In genomic region chr11:2732940-2733628, GRCh38 we compare ENCODE assay signal across 20 cellular contexts. TPM values are rescaled to one million over a fixed set of nuclear protein-coding genes. Genes with fewer than 3 reads are reported as not detected.
DNase-seq lines count a peak whose midpoint lies in the region; ATAC-seq and TF ChIP-seq lines count a peak whose summit lies in the region.
"Had no signal": no experiment of that assay in that cellular context is flagged by ENCODE, and none has a peak within 500 bp of the region (broad histone marks: within the 10 kb centered on the region; RNA-seq: fewer than 3 reads in every experiment).

No MANE protein-coding gene starts in this region.

- H3K9me3 Mint-ChIP-seq in neural progenitor cell (peaks cover 2% of the 10 kb centered on the region), immature natural killer cell (no peaks in the 10 kb centered on the region)
- no peaks in the 10 kb centered on the region for H3K9me3 Mint-ChIP-seq in activated T-cell treated with anti-CD3 and anti-CD28 coated beads, Interleukin-2, amount 50 U/mL, for 72 hours
- H3K9me3 Mint-ChIP-seq: CD8-positive, alpha-beta memory T cell had no signal

- H3K9me3 ChIP-seq in right atrium auricular region: no peaks in the 10 kb centered on the region
- no peaks in the 10 kb centered on the region for H3K9me3 ChIP-seq in neural progenitor cell (ENCODE audit: low read depth)
- no peaks in the 10 kb centered on the region for H3K9me3 ChIP-seq in tibial nerve
- H3K9me3 ChIP-seq: HAP-1 had no signal

- H3K4me3 ChIP-seq in right atrium auricular region (no peak overlapping the region), neural progenitor cell (no peak overlapping the region), tibial nerve (no peak overlapping the region)
- H3K4me3 ChIP-seq: GM23248, HAP-1, K562 had no signal

- intact Hi-C loops in left ventricle myocardium superior (cut with micrococcal nuclease): no loop called here

- ATAC-seq in left ventricle myocardium superior (no peak), HG02840 (IDR thresholded peaks at IDR 0.05; ENCODE audit: low FRiP score, unreplicated experiment) (no peak)
- ATAC-seq in activated T-cell treated with anti-CD3 and anti-CD28 coated beads, Interleukin-2, amount 50 U/mL, for 72 hours (replicated peaks in 1 of 2): no peak
- ATAC-seq: K562 had no signal

- H3K27ac ChIP-seq in right atrium auricular region: no peak overlapping the region
- H3K27ac ChIP-seq in cingulate gyrus (ENCODE audit: low read depth, low read length): peak overlapping the region; percentile 79
- no peak overlapping the region for H3K27ac ChIP-seq in neural progenitor cell
- peak overlapping the region; percentile 43 to 88 (median 77) for H3K27ac ChIP-seq in tibial nerve
- H3K27ac ChIP-seq: GM23248 had no signal

- H3K36me3 Mint-ChIP-seq in neural progenitor cell (no peaks in the 10 kb centered on the region), immature natural killer cell (no peaks in the 10 kb centered on the region)
- H3K36me3 Mint-ChIP-seq in activated T-cell treated with anti-CD3 and anti-CD28 coated beads, Interleukin-2, amount 50 U/mL, for 72 hours (ENCODE audit: insufficient read depth in 2 of 2): no peaks in the 10 kb centered on the region
- H3K36me3 Mint-ChIP-seq: CD8-positive, alpha-beta memory T cell had no signal

- peaks cover 19% of the 10 kb centered on the region for H3K27me3 Mint-ChIP-seq in neural progenitor cell (ENCODE audit: insufficient read depth, low read depth)
- no peaks in the 10 kb centered on the region for H3K27me3 Mint-ChIP-seq in activated T-cell treated with anti-CD3 and anti-CD28 coated beads, Interleukin-2, amount 50 U/mL, for 72 hours (ENCODE audit: low read depth)
- H3K27me3 Mint-ChIP-seq in immature natural killer cell (ENCODE audit: low read depth in 3 of 3): peaks cover 0 to 1% (median 0%) of the 10 kb centered on the region in 3 donors
- H3K27me3 Mint-ChIP-seq: CD8-positive, alpha-beta memory T cell had no signal

- H3K27me3 ChIP-seq in right atrium auricular region (no peaks in the 10 kb centered on the region), neural progenitor cell (peaks cover 3% of the 10 kb centered on the region), tibial nerve (no peaks in the 10 kb centered on the region)

- H3K79me2 ChIP-seq in neural progenitor cell (ENCODE audit: low read depth): no peaks in the 10 kb centered on the region

- 68 to 80% methylated on average over 11 to 12 of the region's 12 CpGs for WGBS in tibial nerve, 2 donors

- DNase-seq in left ventricle myocardium superior (peak; percentile 20), right atrium auricular region (ENCODE audit: low spot score) (no peak), neural progenitor cell (ENCODE audit: low spot score) (no peak), tibial nerve (ENCODE audit: low spot score in 2 of 2) (no peak), immature natural killer cell (no peak)
- no peak for DNase-seq in activated T-cell treated with anti-CD3 and anti-CD28 coated beads, Interleukin-2, amount 50 U/mL, for 72 hours
- DNase-seq: CD8-positive, alpha-beta memory T cell; DMS53; GM23248; NCI-H1105 treated with DMSO at 0.1 percent for 48 hours; NCI-H1694 treated with DMSO at 0.1 percent for 48 hours; NCI-H2107; NCI-H510A; NCI-H748 treated with DMSO at 0.1 percent for 48 hours; NK-92 treated with Interleukin-12 subunit alpha and Interleukin-12 subunit beta, amount 100 ng/mL, for 24 hours; SHP77 treated with DMSO at 0.1 percent for 48 hours had no signal

- H4K20me1 ChIP-seq in neural progenitor cell (ENCODE audit: low read depth): no peaks in the 10 kb centered on the region

- H3K4me2 ChIP-seq in neural progenitor cell: no peak overlapping the region

- H3K4me1 Mint-ChIP-seq in neural progenitor cell (peaks cover 33% of the 10 kb centered on the region), immature natural killer cell (no peaks in the 10 kb centered on the region)
- H3K4me1 Mint-ChIP-seq in activated T-cell treated with anti-CD3 and anti-CD28 coated beads, Interleukin-2, amount 50 U/mL, for 72 hours (ENCODE audit: low read depth): no peaks in the 10 kb centered on the region
- H3K4me1 Mint-ChIP-seq: CD8-positive, alpha-beta memory T cell had no signal

- TF ChIP-seq CTCF in right atrium auricular region (IDR thresholded peaks at IDR 0.05) (no peak), neural progenitor cell (IDR thresholded peaks at IDR 0.05) (no peak), tibial nerve (IDR thresholded peaks at IDR 0.05) (no peak)

- H2AFZ ChIP-seq in neural progenitor cell (replicated peaks): no peak overlapping the region
- H2AFZ ChIP-seq: GM23248 had no signal

- no peak overlapping the region for H3K9ac ChIP-seq in neural progenitor cell
- H3K9ac ChIP-seq: GM23248 had no signal

- H3K4me1 ChIP-seq in right atrium auricular region: peaks cover 0 to 5% of the 10 kb centered on the region in 2 donors
- H3K4me1 ChIP-seq in neural progenitor cell: no peaks in the 10 kb centered on the region
- peaks cover 0 to 73% (median 35%) of the 10 kb centered on the region in 4 donors for H3K4me1 ChIP-seq in tibial nerve
- H3K4me1 ChIP-seq: HAP-1 had no signal

- no peak overlapping the region for H3K4me3 Mint-ChIP-seq in neural progenitor cell
- no peak overlapping the region for H3K4me3 Mint-ChIP-seq in activated T-cell treated with anti-CD3 and anti-CD28 coated beads, Interleukin-2, amount 50 U/mL, for 72 hours
- no peak overlapping the region for H3K4me3 Mint-ChIP-seq in immature natural killer cell
- H3K4me3 Mint-ChIP-seq: CD8-positive, alpha-beta memory T cell had no signal

- no peaks in the 10 kb centered on the region for H3K36me3 ChIP-seq in right atrium auricular region
- no peaks in the 10 kb centered on the region for H3K36me3 ChIP-seq in neural progenitor cell
- no peaks in the 10 kb centered on the region for H3K36me3 ChIP-seq in tibial nerve
- H3K36me3 ChIP-seq: HAP-1 had no signal

- no peak for TF ChIP-seq POLR2A in tibial nerve (IDR thresholded peaks at IDR 0.05)

- H3K27ac Mint-ChIP-seq in neural progenitor cell (peak overlapping the region; percentile 92), immature natural killer cell (no peak overlapping the region)
- no peak overlapping the region for H3K27ac Mint-ChIP-seq in activated T-cell treated with anti-CD3 and anti-CD28 coated beads, Interleukin-2, amount 50 U/mL, for 72 hours

- TF ChIP-seq EP300 in tibial nerve (IDR thresholded peaks at IDR 0.05): no peak

- no peaks in the 10 kb centered on the region for H3F3A ChIP-seq in neural progenitor cell (ENCODE audit: low read depth)

RNA-seq across cellular contexts. Expression of gene KCNQ1OT1, which starts 33.3 kb away (rescaled TPM):
- total RNA-seq in left ventricle myocardium superior (0.35 TPM), right atrium auricular region (under 1 TPM; 0.35 to 0.37 TPM), neural progenitor cell (ENCODE audit: low replicate concordance) (2.3 TPM in 2 replicates), tibial nerve (1 to 10 TPM; 6.3 to 8.0 (median 7.7) TPM)
- total RNA-seq in activated T-cell treated with anti-CD3 and anti-CD28 coated beads, Interleukin-2, amount 50 U/mL, for 72 hours: under 1 TPM; 0.26 to 0.35 TPM
- under 1 TPM in 2 of 3 donors, not detected in 1; 0.04 to 0.12 TPM for polyA plus RNA-seq in immature natural killer cell

Comparison
In these comparisons a context has a peak if more than half of its experiments do, and no peak if none do; other contexts are left out.
1. H3K27ac ChIP-seq: peak in cingulate gyrus (single experiment) and tibial nerve (4 of 4); none in right atrium auricular region (0 of 2) and neural progenitor cell (single experiment).